Comparison of ENCODE assay signal across 8 cellular contexts in genomic region chr6:34526992-34527728, GRCh38. TPM values are rescaled to one million over a fixed set of nuclear protein-coding genes. Genes with fewer than 3 reads are reported as not detected.
A peak's percentile ranks its signal among the peaks of the same experiment; 100 is the strongest.
DNase-seq lines count a peak whose midpoint lies in the region; ATAC-seq, FAIRE-seq and TF ChIP-seq lines count a peak whose summit lies in the region.

No MANE protein-coding gene starts in this region.

- WGBS in H1 (ENCODE audit: extremely low coverage in 1 of 2, insufficient coverage in 1 of 2, insufficient read length in 1 of 2, insufficient replicate concordance in 2 of 2, low coverage in 1 of 2, low lambda C conversion rate in 2 of 2, missing lambda C conversion rate in 1 of 2), 2 experiments, result 14% methylated on average over 17 of the region's 53 CpGs; no CpG with 5 or more reads in 1 of the 2 experiments
- 2% methylated on average over 27 of the region's 53 CpGs for whole genome bisulfite sequencing in mesenchymal stem cell

- H3K4me2 ChIP-seq in H1 (ENCODE audit: insufficient read depth in 1 of 2, low read depth in 2 of 2, low read length in 2 of 2) (peak overlapping the region; percentile 7 to 94), mesenchymal stem cell (ENCODE audit: low read length, poor library complexity, severe bottlenecking) (peak overlapping the region; percentile 62)

- H3K23ac ChIP-seq in H1 (ENCODE audit: insufficient read length) (no peak overlapping the region), mesenchymal stem cell (ENCODE audit: low read length in 2 of 2) (no peak overlapping the region)

- peak; percentile 91 to 99 (median 96) for DNase-seq in CD8-positive, alpha-beta T cell
- DNase-seq in HUDEP-2 (lab: John Stamatoyannopoulos, UW; ENCODE audit: unreplicated experiment in 76 of 76), result peak in 73 of 76 experiments; percentile 72 to 99 (median 97)
- peak; percentile 81 for DNase-seq in NK-92 treated with Interleukin-12 subunit alpha and Interleukin-12 subunit beta, amount 100 ng/mL, for 24 hours (lab: John Stamatoyannopoulos, UW)
- peak; percentile 98 for DNase-seq in activated CD8-positive, alpha-beta memory T cell treated with anti-CD3 and anti-CD28 coated beads for 24 hours
- DNase-seq in H1 (ENCODE audit: low read depth in 1 of 2, low spot score in 2 of 2), result peak; percentile 80 to 96
- peak; percentile 88 for DNase-seq in mesenchymal stem cell
- DNase-seq in stimulated activated CD8-positive, alpha-beta memory T cell treated with anti-CD3 and anti-CD28 coated beads, Interleukin-12 subunit alpha, Interleukin-12 subunit beta, amount 100 ng/mL, for 1 hour (ENCODE audit: low read depth), result peak; percentile 94

- H3K9me3 Mint-ChIP-seq in CD8-positive, alpha-beta T cell, result no peaks in the 10 kb centered on the region

- H2BK20ac ChIP-seq in H1 (ENCODE audit: low read length), result no peak overlapping the region

- ATAC-seq in CD8-positive, alpha-beta T cell, result peak; percentile 98
- ATAC-seq in GM21390 (IDR thresholded peaks at IDR 0.05; ENCODE audit: unreplicated experiment), result peak; percentile 87

- H3K14ac ChIP-seq in H1 (ENCODE audit: insufficient read length), result no peak overlapping the region
- H3K14ac ChIP-seq in mesenchymal stem cell (ENCODE audit: low read length in 2 of 2), result no peak overlapping the region

- intact Hi-C loops in CD8-positive, alpha-beta T cell (cut with DNase I, micrococcal nuclease), result loop anchor here (1.0 to 10.0 kb wide), 11 partner anchors 42 to 738 kb away; partner anchors contain the start of genes ILRUN (in 2 of the 2), SMIM29 (in 2 of the 2), ANKS1A (in 1 of the 2) and LEMD2 (in 1 of the 2)

- H3K36me3 ChIP-seq in CD8-positive, alpha-beta T cell (ENCODE audit: insufficient read depth, low read length), result no peaks in the 10 kb centered on the region
- H3K36me3 ChIP-seq in H1 (ENCODE audit: control insufficient read depth in 2 of 4, insufficient read depth in 4 of 4, low read length in 3 of 4), result no peaks in the 10 kb centered on the region; a peak in 1 of 8 replicates
- H3K36me3 ChIP-seq in mesenchymal stem cell (ENCODE audit: control insufficient read depth in 1 of 2, insufficient read depth in 2 of 2, low read depth in 1 of 2, low read length in 2 of 2), result no peaks in the 10 kb centered on the region

- peak overlapping the region; percentile 80 for H4K5ac ChIP-seq in H1 (ENCODE audit: insufficient read length, low read depth, low read length)

- TF ChIP-seq POLR2A in H1 (IDR thresholded peaks at IDR 0.05; ENCODE audit: control extremely low read depth in 1 of 2, low read depth in 2 of 2, low read length in 2 of 2), result peak in 1 of 2 experiments; percentile 54; a peak in 1 of 3 replicates

- H3K79me1 ChIP-seq in H1 (ENCODE audit: low read depth, low read length), result no peaks in the 10 kb centered on the region
- H3K79me1 ChIP-seq in mesenchymal stem cell (replicated peaks; ENCODE audit: low read length, poor library complexity, severe bottlenecking), result no peaks in the 10 kb centered on the region

- H4K8ac ChIP-seq in H1 (ENCODE audit: extremely low read depth, insufficient read depth, low read length), result peak overlapping the region; percentile 88
- H4K8ac ChIP-seq in mesenchymal stem cell (ENCODE audit: low read length), result peak overlapping the region; percentile 35

- H3K9ac ChIP-seq in H1 (replicated peaks in 1 of 4; ENCODE audit: extremely low read depth in 1 of 4, low read depth in 3 of 4, low read length in 3 of 4), result 0 out of 7 replicates have a peak overlapping the region, but pooled peaks of 1 of the 4 experiments have one; percentile 43
- peak overlapping the region; percentile 79 for H3K9ac ChIP-seq in mesenchymal stem cell (ENCODE audit: low read length)

- FAIRE-seq in H1 (lab: Jason Lieb, UNC), result no peak

- peak overlapping the region; percentile 17 for H3K4me3 ChIP-seq in CD8-positive, alpha-beta T cell (ENCODE audit: low read depth, low read length)
- H3K4me3 ChIP-seq in H1 (ENCODE audit: extremely low read depth in 1 of 4, insufficient read depth in 2 of 4, low read depth in 3 of 4, low read length in 4 of 4) (peak overlapping the region in 3 of 4 experiments; percentile 12 to 54 (median 18); a peak in 3 of 8 replicates), mesenchymal stem cell (ENCODE audit: insufficient read depth in 1 of 2, low read depth in 1 of 2, low read length in 2 of 2) (peak overlapping the region; percentile 30 to 71)

- H2BK15ac ChIP-seq in H1 (ENCODE audit: low read length) (peak overlapping the region; percentile 6; the same call in 1 of the 2 replicates), mesenchymal stem cell (ENCODE audit: low read depth, poor library complexity, severe bottlenecking) (no peak overlapping the region)

- H3K4me3 Mint-ChIP-seq in CD8-positive, alpha-beta T cell, result peak overlapping the region; percentile 58

- H3K56ac ChIP-seq in H1 (replicated peaks; ENCODE audit: insufficient read length, low read depth, low read length), result no peak overlapping the region

- H2BK120ac ChIP-seq in H1 (replicated peaks; ENCODE audit: low read depth, low read length) (peak overlapping the region; percentile 49), mesenchymal stem cell (ENCODE audit: low read depth, low read length) (no peak overlapping the region)

- POLR2A ChIA-PET in CD8-positive, alpha-beta T cell (lab: Charles Lee), result no interaction called here
- POLR2A ChIA-PET in H1 (lab: Charles Lee; ENCODE audit: partially characterized antibody), result interaction anchor here (0.6 to 3.1 kb wide), 6 partner anchors 8 to 362 kb away, joined by 3 to 15 read pairs (median 4); partner anchors contain the start of gene ANKS1A

- H3K36me3 Mint-ChIP-seq in CD8-positive, alpha-beta T cell, result no peaks in the 10 kb centered on the region

- peak; percentile 51 for TF ChIP-seq CTCF in CD8-positive, alpha-beta T cell (IDR thresholded peaks at IDR 0.05)
- peak in 2 of 3 experiments; percentile 64 to 74; a peak in 3 of 4 replicates for TF ChIP-seq CTCF in H1 (IDR thresholded peaks at IDR 0.05; ENCODE audit: control extremely low read depth in 1 of 3, insufficient read depth in 1 of 3, low read depth in 1 of 3, low read length in 3 of 3)

- H3K4me1 ChIP-seq in CD8-positive, alpha-beta T cell (ENCODE audit: insufficient read depth, low read length), result peaks cover 7% of the 10 kb centered on the region
- peaks cover 3 to 20% (median 9%) of the 10 kb centered on the region in 4 experiments for H3K4me1 ChIP-seq in H1 (replicated peaks in 1 of 4; ENCODE audit: control insufficient read depth in 3 of 4, insufficient read depth in 4 of 4, low read length in 3 of 4)
- peaks cover 8% of the 10 kb centered on the region for H3K4me1 ChIP-seq in mesenchymal stem cell (ENCODE audit: control insufficient read depth, insufficient read depth, low read depth, low read length)

- no peaks in the 10 kb centered on the region for H3K27me3 Mint-ChIP-seq in CD8-positive, alpha-beta T cell (ENCODE audit: low read depth)

- no peaks in the 10 kb centered on the region; the same call in 1 of the 2 replicates for H3K23me2 ChIP-seq in H1 (ENCODE audit: low read depth, low read length)

- H3K27me3 ChIP-seq in CD8-positive, alpha-beta T cell (ENCODE audit: insufficient read depth, low read length), result no peaks in the 10 kb centered on the region
- H3K27me3 ChIP-seq in H1 (replicated peaks in 1 of 4; ENCODE audit: control insufficient read depth in 3 of 4, extremely low read depth in 1 of 4, insufficient read depth in 3 of 4, low read length in 3 of 4) (no peaks in the 10 kb centered on the region), mesenchymal stem cell (ENCODE audit: control insufficient read depth in 1 of 2, insufficient read depth in 1 of 2, low read length in 2 of 2) (peaks cover 16 to 49% of the 10 kb centered on the region in 2 experiments)

- H2BK12ac ChIP-seq in H1 (ENCODE audit: low read depth, low read length) (peak overlapping the region; percentile 86; the same call in 1 of the 2 replicates), mesenchymal stem cell (ENCODE audit: low read length in 2 of 2) (no peak overlapping the region)

- no peak overlapping the region for H2AK5ac ChIP-seq in H1 (ENCODE audit: low read depth, low read length)
- H2AK5ac ChIP-seq in mesenchymal stem cell (ENCODE audit: low read length, severe bottlenecking), result no peak overlapping the region

- H3K27ac Mint-ChIP-seq in CD8-positive, alpha-beta T cell, result peak overlapping the region; percentile 80

- H3K79me2 ChIP-seq in H1 (ENCODE audit: control insufficient read depth in 1 of 2, insufficient read depth in 2 of 2, low read length in 2 of 2), result no peaks in the 10 kb centered on the region

- H3K27ac ChIP-seq in CD8-positive, alpha-beta T cell (ENCODE audit: low read depth, low read length), result peak overlapping the region; percentile 58
- H3K27ac ChIP-seq in H1 (ENCODE audit: low read depth, low read length) (no peak overlapping the region), mesenchymal stem cell (ENCODE audit: low read length, poor library complexity, severe bottlenecking) (no peak overlapping the region)

- H2AFZ ChIP-seq in H1 (ENCODE audit: low read length) (peak overlapping the region; percentile 90), mesenchymal stem cell (ENCODE audit: low read depth, low read length) (peak overlapping the region; percentile 8)

- peak overlapping the region; percentile 59 for H4K91ac ChIP-seq in H1 (replicated peaks; ENCODE audit: insufficient read length, low read length)
- H4K91ac ChIP-seq in mesenchymal stem cell (ENCODE audit: low read length), result no peak overlapping the region

- no peaks in the 10 kb centered on the region for H4K20me1 ChIP-seq in H1 (replicated peaks in 1 of 2; ENCODE audit: control insufficient read depth in 1 of 2, insufficient read depth in 2 of 2, low read length in 2 of 2)

- CTCF ChIA-PET in CD8-positive, alpha-beta T cell (lab: Charles Lee), result interaction anchor here (0.6 to 2.8 kb wide), 13 partner anchors 9 to 979 kb away, joined by 3 to 15 read pairs (median 3); partner anchors contain the start of gene SNRPC
- CTCF ChIA-PET in H1 (lab: Charles Lee; ENCODE audit: partially characterized antibody), result interaction anchor here (0.6 to 8.4 kb wide), 23 partner anchors 9 to 264 kb away, joined by 3 to 79 read pairs (median 4); partner anchors contain the start of gene BLTP3A

- H3K18ac ChIP-seq in H1 (ENCODE audit: extremely low read depth, low read length) (0 out of 2 replicates have a peak overlapping the region, but pooled peaks have one; percentile 66), mesenchymal stem cell (ENCODE audit: low read depth in 1 of 2, low read length in 2 of 2) (no peak overlapping the region)

- H2BK5ac ChIP-seq in H1 (ENCODE audit: low read depth, low read length) (peak overlapping the region; percentile 61; the same call in 1 of the 2 replicates), mesenchymal stem cell (ENCODE audit: low read depth, low read length, poor library complexity, severe bottlenecking) (no peak overlapping the region)

- peak; percentile 60 to 62 for TF ChIP-seq RAD21 in H1 (IDR thresholded peaks at IDR 0.05 in 1 of 2, conservative IDR thresholded peaks at IDR 0.05 in 1 of 2; ENCODE audit: low read depth in 2 of 2, low read length in 2 of 2)

- no peak for TF ChIP-seq EP300 in H1 (IDR thresholded peaks at IDR 0.05; ENCODE audit: borderline replicate concordance in 1 of 2, low read depth in 2 of 2, low read length in 2 of 2)

- peaks cover 14% of the 10 kb centered on the region for H3K4me1 Mint-ChIP-seq in CD8-positive, alpha-beta T cell (ENCODE audit: low read depth)

- H3K4ac ChIP-seq in H1 (replicated peaks; ENCODE audit: insufficient read length, low read depth, low read length), result no peak overlapping the region
- no peak overlapping the region for H3K4ac ChIP-seq in mesenchymal stem cell (ENCODE audit: low read depth in 1 of 2, low read length in 2 of 2)

- H3K9me3 ChIP-seq in CD8-positive, alpha-beta T cell (ENCODE audit: low read length), result no peaks in the 10 kb centered on the region
- H3K9me3 ChIP-seq in H1 (ENCODE audit: insufficient read depth in 2 of 2, low read depth in 1 of 2, low read length in 1 of 2) (no peaks in the 10 kb centered on the region), mesenchymal stem cell (ENCODE audit: control insufficient read depth, low read length) (no peaks in the 10 kb centered on the region)

RNA-seq across cellular contexts. Expression of gene SPDEF, which starts 29.0 kb away (rescaled TPM):
- under 1 TPM; 0.22 to 0.43 TPM for total RNA-seq in CD8-positive, alpha-beta T cell
- 0.15 TPM in 1 of 2 replicates, not detected in the other for total RNA-seq in H1 (2021; fragmentation: NEBNext Ultra II Directional; extraction: Animal tissue kit (Norgen Biotek cat#: 25700))
- 0.30 TPM in 2 replicates for polyA plus RNA-seq in H1 (2011; rRNA removed)
- 0.45 TPM for polyA plus RNA-seq in H1 (2011; cell fraction: cytosol; rRNA removed)
- polyA plus RNA-seq in H1 (2011; cell fraction: nucleus; rRNA removed), result 0.87 TPM
- polyA plus RNA-seq in H1 (2012, experiment 1 of 2), result 0.15 to 0.36 TPM (median 0.19 TPM) in 3 of 4 replicates, not detected in the other
- not detected for polyA plus RNA-seq in H1 (2012, experiment 2 of 2)
- polyA plus RNA-seq in H1 (2013, experiment 1 of 2), result 0.06 TPM
- 0.06 TPM for polyA plus RNA-seq in H1 (2013, experiment 2 of 2)
- polyA minus RNA-seq in H1 (2011; rRNA and poly(A)+ RNA removed), result not detected in 2 replicates
- not detected for polyA minus RNA-seq in H1 (2011; cell fraction: cytosol; rRNA and poly(A)+ RNA removed)
- 0.40 TPM for polyA minus RNA-seq in H1 (2011; cell fraction: nucleus; rRNA and poly(A)+ RNA removed)
- not detected for polyA plus RNA-seq in mesenchymal stem cell (2013, experiment 1 of 2)
- polyA plus RNA-seq in mesenchymal stem cell (2013, experiment 2 of 2), result 0.05 TPM
